Comparison of ENCODE assay signal across 13 cellular contexts in genomic region chr17:3962217-3963069, GRCh38. TPM values are rescaled to one million over a fixed set of nuclear protein-coding genes. Genes with fewer than 3 reads are reported as not detected.
A peak's percentile ranks its signal among the peaks of the same experiment; 100 is the strongest.
DNase-seq lines count a peak whose midpoint lies in the region; ATAC-seq and TF ChIP-seq lines count a peak whose summit lies in the region.
"Had no signal": no experiment of that assay in that cellular context is flagged by ENCODE, and none has a peak within 500 bp of the region (broad histone marks: within the 10 kb centered on the region; RNA-seq: fewer than 3 reads in every experiment).

No MANE protein-coding gene starts in this region.

- no peaks in the 10 kb centered on the region for H3K79me2 ChIP-seq in H9 (ENCODE audit: insufficient read depth, low read length)

- H2AFZ ChIP-seq in H9 (ENCODE audit: low read length): no peak overlapping the region

- no peak overlapping the region for H2BK120ac ChIP-seq in H9 (ENCODE audit: low read depth, low read length, poor library complexity, severe bottlenecking)

- no peak overlapping the region for H3K18ac ChIP-seq in H9 (ENCODE audit: insufficient read length, low read depth, low read length)

- no peak overlapping the region for H2BK15ac ChIP-seq in H9 (ENCODE audit: low read depth, low read length)

- CTCF ChIA-PET in activated CD4-positive, alpha-beta memory T cell treated with anti-CD3 and anti-CD28 coated beads, Interleukin-2, amount 10 ng/mL, durations not matched to agents 7 days and 5 days (lab: Charles Lee): interaction anchor here (0.8 to 1.9 kb wide), 3 partner anchors 46 to 116 kb away, joined by 3 to 6 read pairs (median 5); partner anchors contain the start of genes NCBP3 and P2RX1

- ATAC-seq in stimulated activated naive CD8-positive, alpha-beta T cell treated with anti-CD3 and anti-CD28 coated beads, Interleukin-15, Interleukin-2, amounts not matched to agents 100 U/mL and 50 U/mL, for 24 hours: no peak
- no peak for ATAC-seq in memory B cell (ENCODE audit: low read depth)
- ATAC-seq in activated CD4-positive, CD25-positive, alpha-beta regulatory T cell treated with anti-CD3 and anti-CD28 coated beads, Interleukin-2, amount 50 U/mL, for 24 hours: no peak
- ATAC-seq: PC-3 had no signal

- H2BK5ac ChIP-seq in H9 (ENCODE audit: insufficient read length, low read length): no peak overlapping the region

- no peaks in the 10 kb centered on the region for H3K27me3 Mint-ChIP-seq in stimulated activated naive CD8-positive, alpha-beta T cell treated with anti-CD3 and anti-CD28 coated beads, Interleukin-15, Interleukin-2, amounts not matched to agents 100 ng/mL and 50 ng/mL, for 24 hours
- no peaks in the 10 kb centered on the region for H3K27me3 Mint-ChIP-seq in activated CD4-positive, alpha-beta memory T cell treated with anti-CD3 and anti-CD28 coated beads, Interleukin-2, amount 10 ng/mL, durations not matched to agents 7 days and 5 days
- H3K27me3 Mint-ChIP-seq in memory B cell (no peaks in the 10 kb centered on the region), H9 (ENCODE audit: low read depth) (peaks cover 32% of the 10 kb centered on the region)

- H3K4me1 Mint-ChIP-seq in stimulated activated naive CD8-positive, alpha-beta T cell treated with anti-CD3 and anti-CD28 coated beads, Interleukin-15, Interleukin-2, amounts not matched to agents 100 ng/mL and 50 ng/mL, for 24 hours (ENCODE audit: low read depth): peaks cover 68% of the 10 kb centered on the region
- peaks cover 60% of the 10 kb centered on the region for H3K4me1 Mint-ChIP-seq in activated CD4-positive, alpha-beta memory T cell treated with anti-CD3 and anti-CD28 coated beads, Interleukin-2, amount 10 ng/mL, durations not matched to agents 7 days and 5 days
- H3K4me1 Mint-ChIP-seq in memory B cell (peaks cover 60% of the 10 kb centered on the region), H9 (peaks cover 29 to 35% of the 10 kb centered on the region in 2 experiments)

- H3K4me1 ChIP-seq in H9 (ENCODE audit: insufficient read depth, low read length): peaks cover 3% of the 10 kb centered on the region; the same call in 1 of the 2 replicates

- H4K8ac ChIP-seq in H9 (replicated peaks; ENCODE audit: insufficient read length, low read depth, low read length): no peak overlapping the region

- no peaks in the 10 kb centered on the region for H3K9me3 Mint-ChIP-seq in stimulated activated naive CD8-positive, alpha-beta T cell treated with anti-CD3 and anti-CD28 coated beads, Interleukin-15, Interleukin-2, amounts not matched to agents 100 ng/mL and 50 ng/mL, for 24 hours
- H3K9me3 Mint-ChIP-seq in activated CD4-positive, alpha-beta memory T cell treated with anti-CD3 and anti-CD28 coated beads, Interleukin-2, amount 10 ng/mL, durations not matched to agents 7 days and 5 days: no peaks in the 10 kb centered on the region
- H3K9me3 Mint-ChIP-seq in memory B cell: no peaks in the 10 kb centered on the region
- no peaks in the 10 kb centered on the region for H3K9me3 Mint-ChIP-seq in H9

- no peak overlapping the region for H3K4me2 ChIP-seq in H9 (ENCODE audit: insufficient read depth, insufficient read length, low read length)

- peak overlapping the region; percentile 88 for H3K4me3 Mint-ChIP-seq in stimulated activated naive CD8-positive, alpha-beta T cell treated with anti-CD3 and anti-CD28 coated beads, Interleukin-15, Interleukin-2, amounts not matched to agents 100 ng/mL and 50 ng/mL, for 24 hours
- peak overlapping the region; percentile 87 for H3K4me3 Mint-ChIP-seq in activated CD4-positive, alpha-beta memory T cell treated with anti-CD3 and anti-CD28 coated beads, Interleukin-2, amount 10 ng/mL, durations not matched to agents 7 days and 5 days
- H3K4me3 Mint-ChIP-seq in memory B cell (peak overlapping the region; percentile 87), H9 (no peak overlapping the region)

- H3K23me2 ChIP-seq in H9 (ENCODE audit: insufficient read length, low read depth, low read length, poor library complexity, severe bottlenecking): peaks cover 3% of the 10 kb centered on the region

- no peak for DNase-seq in stimulated activated naive CD8-positive, alpha-beta T cell treated with anti-CD3 and anti-CD28 coated beads, Interleukin-15, Interleukin-2, amounts not matched to agents 100 U/mL and 50 U/mL, for 24 hours
- no peak for DNase-seq in activated CD4-positive, alpha-beta memory T cell treated with anti-CD3 and anti-CD28 coated beads, Interleukin-2, amount 10 ng/mL, durations not matched to agents 7 days and 5 days
- DNase-seq in memory B cell (ENCODE audit: low spot score in 2 of 2) (no peak), substantia nigra (lab: John Stamatoyannopoulos, UW) (no peak), H9 (no peak), NCI-H146 treated with DMSO at 0.1 percent for 48 hours (lab: John Stamatoyannopoulos, UW; ENCODE audit: unreplicated experiment) (no peak)
- DNase-seq: PC-3 had no signal

- no peak overlapping the region for H3K56ac ChIP-seq in H9 (ENCODE audit: insufficient read length, low read depth, low read length)

- no peaks in the 10 kb centered on the region for H3K79me1 ChIP-seq in H9 (ENCODE audit: insufficient read depth, low read depth, low read length, poor library complexity, severe bottlenecking)

- no peaks in the 10 kb centered on the region; the same call in 1 of the 2 replicates for H3K27me3 ChIP-seq in H9 (ENCODE audit: insufficient read depth, low read length)
- H3K27me3 ChIP-seq: vagina had no signal

- no peak overlapping the region for H2BK20ac ChIP-seq in H9 (ENCODE audit: low read depth, low read length, poor library complexity, severe bottlenecking)

- POLR2A ChIA-PET in activated CD4-positive, alpha-beta memory T cell treated with anti-CD3 and anti-CD28 coated beads, Interleukin-2, amount 10 ng/mL, durations not matched to agents 7 days and 5 days (lab: Charles Lee): interaction anchor here (1.0 to 3.2 kb wide), 4 partner anchors 25 to 252 kb away, joined by 3 to 24 read pairs (median 4); partner anchors contain the start of genes CYB5D2, P2RX1 and ZZEF1

- H4K5ac ChIP-seq in H9 (ENCODE audit: insufficient read length, low read depth, low read length): no peak overlapping the region

- no peak overlapping the region for H3T11ph ChIP-seq in H9 (ENCODE audit: low read length)

- no peak overlapping the region for H3K4ac ChIP-seq in H9 (ENCODE audit: low read depth, low read length)

- no peaks in the 10 kb centered on the region for H4K20me1 ChIP-seq in H9 (ENCODE audit: control insufficient read depth, insufficient read depth, insufficient read length)

- H2AK5ac ChIP-seq in H9 (ENCODE audit: insufficient read length, low read length): no peak overlapping the region

- H3K14ac ChIP-seq in H9 (ENCODE audit: insufficient read depth, low read length): no peak overlapping the region

- no peak overlapping the region for H4K91ac ChIP-seq in H9 (ENCODE audit: insufficient read length, low read depth, low read length)

- no peak overlapping the region for H2BK12ac ChIP-seq in H9 (ENCODE audit: insufficient read length, low read depth, low read length)

- no peak overlapping the region for H3K9ac ChIP-seq in H9 (ENCODE audit: extremely low read depth, insufficient read length, low read length)

- no peak for TF ChIP-seq CTCF in H9 (conservative IDR thresholded peaks at IDR 0.05)

- no peaks in the 10 kb centered on the region for H3K9me3 ChIP-seq in H9 (ENCODE audit: control insufficient read depth, low read depth, low read length)
- H3K9me3 ChIP-seq: prostate gland, vagina had no signal

- no CpG with 5 or more reads among the region's 11 CpGs for WGBS in H9 (ENCODE audit: extremely low coverage, insufficient read length, low lambda C conversion rate)

- H3K23ac ChIP-seq in H9 (ENCODE audit: insufficient read length, low read depth, low read length): no peak overlapping the region

- no peak overlapping the region for H3K27ac ChIP-seq in substantia nigra (ENCODE audit: low read depth, low read length, poor library complexity, severe bottlenecking)
- no peak overlapping the region for H3K27ac ChIP-seq in H9 (ENCODE audit: insufficient read length, low read depth, low read length)
- H3K27ac ChIP-seq: prostate gland, vagina had no signal

- peaks cover 4% of the 10 kb centered on the region for H3K36me3 Mint-ChIP-seq in stimulated activated naive CD8-positive, alpha-beta T cell treated with anti-CD3 and anti-CD28 coated beads, Interleukin-15, Interleukin-2, amounts not matched to agents 100 ng/mL and 50 ng/mL, for 24 hours (ENCODE audit: low read depth)
- peaks cover 38% of the 10 kb centered on the region for H3K36me3 Mint-ChIP-seq in activated CD4-positive, alpha-beta memory T cell treated with anti-CD3 and anti-CD28 coated beads, Interleukin-2, amount 10 ng/mL, durations not matched to agents 7 days and 5 days (ENCODE audit: low read depth)
- H3K36me3 Mint-ChIP-seq in memory B cell (peaks cover 12% of the 10 kb centered on the region), H9 (ENCODE audit: insufficient read depth in 1 of 3, low read depth in 3 of 3) (no peaks in the 10 kb centered on the region)

- peak overlapping the region; percentile 80 for H3K27ac Mint-ChIP-seq in stimulated activated naive CD8-positive, alpha-beta T cell treated with anti-CD3 and anti-CD28 coated beads, Interleukin-15, Interleukin-2, amounts not matched to agents 100 ng/mL and 50 ng/mL, for 24 hours
- H3K27ac Mint-ChIP-seq in activated CD4-positive, alpha-beta memory T cell treated with anti-CD3 and anti-CD28 coated beads, Interleukin-2, amount 10 ng/mL, durations not matched to agents 7 days and 5 days: peak overlapping the region; percentile 81
- H3K27ac Mint-ChIP-seq in memory B cell (peak overlapping the region; percentile 68), H9 (no peak overlapping the region)

RNA-seq across cellular contexts. Expression of gene ATP2A3, which starts 1.8 kb away (rescaled TPM):
- 100 to 1,000 TPM; 290 to 291 TPM for total RNA-seq in activated CD4-positive, alpha-beta memory T cell treated with anti-CD3 and anti-CD28 coated beads, Interleukin-2, amount 10 ng/mL, durations not matched to agents 7 days and 5 days
- total RNA-seq in H9 (2021): 13.3 and 14.6 TPM in 2 replicates

RNA-seq across cellular contexts. Expression of gene P2RX1, which starts 46.2 kb away (rescaled TPM):
- total RNA-seq in activated CD4-positive, alpha-beta memory T cell treated with anti-CD3 and anti-CD28 coated beads, Interleukin-2, amount 10 ng/mL, durations not matched to agents 7 days and 5 days: under 1 TPM; 0.45 to 0.65 TPM
- 0.09 TPM in 1 of 2 replicates, not detected in the other for total RNA-seq in H9 (2021)
- total RNA-seq: astrocyte, epithelial cell of proximal tubule, PC-3 had no signal

Comparison
In these comparisons a context has a peak if more than half of its experiments do, and no peak if none do; other contexts are left out.
1. H3K27ac Mint-ChIP-seq: peak in stimulated activated naive CD8-positive, alpha-beta T cell treated with anti-CD3 and anti-CD28 coated beads, Interleukin-15, Interleukin-2, amounts not matched to agents 100 ng/mL and 50 ng/mL, for 24 hours (single experiment), activated CD4-positive, alpha-beta memory T cell treated with anti-CD3 and anti-CD28 coated beads, Interleukin-2, amount 10 ng/mL, durations not matched to agents 7 days and 5 days (single experiment) and memory B cell (single experiment); none in H9 (0 of 3).
2. H3K4me3 Mint-ChIP-seq: peak in stimulated activated naive CD8-positive, alpha-beta T cell treated with anti-CD3 and anti-CD28 coated beads, Interleukin-15, Interleukin-2, amounts not matched to agents 100 ng/mL and 50 ng/mL, for 24 hours (single experiment), activated CD4-positive, alpha-beta memory T cell treated with anti-CD3 and anti-CD28 coated beads, Interleukin-2, amount 10 ng/mL, durations not matched to agents 7 days and 5 days (single experiment) and memory B cell (single experiment); none in H9 (0 of 2).
3. RNA of gene ATP2A3, which starts 1.8 kb away (total RNA-seq): 290 to 291 TPM in activated CD4-positive, alpha-beta memory T cell treated with anti-CD3 and anti-CD28 coated beads, Interleukin-2, amount 10 ng/mL, durations not matched to agents 7 days and 5 days; 13.3 to 14.6 TPM in H9; every median in the first group is over 10 times any median in the second.